20 cellular contexts compared by ENCODE assay signal in the genomic region with DNA sequence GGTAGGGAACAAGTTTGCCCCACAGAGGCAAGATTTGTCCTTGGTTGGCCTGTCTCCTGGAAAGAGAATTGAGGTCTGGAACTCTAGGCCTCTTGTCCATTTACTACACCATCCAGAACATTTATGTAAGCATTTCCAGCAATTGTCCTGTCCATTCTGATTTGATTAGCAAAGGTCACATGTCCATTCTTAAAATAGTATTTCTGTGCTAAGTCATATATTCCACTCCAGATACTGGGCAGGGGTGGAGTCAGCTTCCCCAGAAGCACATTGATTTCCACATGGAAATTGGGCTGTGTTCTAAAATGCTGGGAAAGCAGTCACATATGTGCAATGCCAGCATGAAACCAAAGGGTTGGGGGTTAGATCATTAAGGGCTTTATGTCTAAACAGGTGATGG. TPM values are rescaled to one million over a fixed set of nuclear protein-coding genes. Genes with fewer than 3 reads are reported as not detected.
"Had no signal": no experiment of that assay in that cellular context is flagged by ENCODE, and none has a peak within 500 bp of the region (broad histone marks: within the 10 kb centered on the region; RNA-seq: fewer than 3 reads in every experiment).

No MANE protein-coding gene starts in this region.

- H3K36me3 ChIP-seq: colonic mucosa, left lung, neutrophil, stomach, thoracic aorta, transverse colon had no signal

- H3K4me1 ChIP-seq: colonic mucosa, foreskin keratinocyte, left lung, stomach, transverse colon had no signal

- ATAC-seq: foreskin keratinocyte; left lung; mucosa of descending colon; naive thymus-derived CD8-positive, alpha-beta T cell had no signal

- H3K4me3 ChIP-seq: colonic mucosa, left lung, mucosa of descending colon, stomach, thoracic aorta, transverse colon had no signal

- DNase-seq: colonic mucosa; effector CD8-positive, alpha-beta T cell; foreskin keratinocyte; immature natural killer cell; left lung; mammary epithelial cell; mucosa of descending colon; naive thymus-derived CD8-positive, alpha-beta T cell; posterior cingulate gyrus; small intestine; stimulated activated CD4-positive, alpha-beta T cell treated with anti-CD3 and anti-CD28 coated beads, Interleukin-12 subunit alpha, Interleukin-12 subunit beta, amount 100 ng/mL, for 4 hours; stimulated activated naive CD4-positive, alpha-beta T cell; stomach; substantia nigra; transverse colon had no signal

- H3K27me3 ChIP-seq: colonic mucosa, foreskin keratinocyte, left lung, neutrophil, stomach, transverse colon had no signal

- H3K9me3 ChIP-seq: colonic mucosa, left lung, mucosa of descending colon, neutrophil, stomach, thoracic aorta, transverse colon had no signal

- H3K27ac ChIP-seq: colonic mucosa, foreskin keratinocyte, left lung, neutrophil, stomach, thoracic aorta, transverse colon had no signal

RNA-seq across cellular contexts. Expression of gene FMN2, which starts 21.5 kb away (rescaled TPM):
- total RNA-seq: dermis microvascular lymphatic vessel endothelial cell; foreskin keratinocyte; mammary epithelial cell; naive thymus-derived CD8-positive, alpha-beta T cell; pulmonary artery endothelial cell had no signal
- polyA plus RNA-seq: foreskin keratinocyte; immature natural killer cell; keratinocyte; mammary epithelial cell; naive thymus-derived CD8-positive, alpha-beta T cell had no signal
